Comparison of ENCODE assay signal across 2 cellular contexts in genomic region chr2:175981546-175981945, GRCh38.
TF ChIP-seq lines count a peak whose summit lies in the region.

No MANE protein-coding gene starts in this region.

TF ChIP-seq in GM23338, 12 proteins besides CTCF, POLR2A, EP300 and RAD21:
- TF ChIP-seq JUNB (IDR thresholded peaks at IDR 0.05; ENCODE audit: unreplicated experiment) (no peak), NANOG (IDR thresholded peaks at IDR 0.05; ENCODE audit: borderline replicate concordance) (no peak), EZH2 (IDR thresholded peaks at IDR 0.05; ENCODE audit: low read depth, unreplicated experiment) (no peak), EZH2phosphoT487 (IDR thresholded peaks at IDR 0.05; ENCODE audit: unreplicated experiment) (no peak), REST (IDR thresholded peaks at IDR 0.05; ENCODE audit: unreplicated experiment) (no peak), ZNF462 (CRISPR knock-in tag; IDR thresholded peaks at IDR 0.05) (no peak), ZNF331 (CRISPR knock-in tag; IDR thresholded peaks at IDR 0.05; ENCODE audit: low read depth) (no peak), CREB1 (CRISPR knock-in tag; IDR thresholded peaks at IDR 0.05; ENCODE audit: low read depth) (no peak), POLR2AphosphoS5 (IDR thresholded peaks at IDR 0.05; ENCODE audit: low read depth) (no peak), ETS1 (IDR thresholded peaks at IDR 0.05) (no peak), ZNF114 (CRISPR knock-in tag; IDR thresholded peaks at IDR 0.05) (no peak), STAT1 (IDR thresholded peaks at IDR 0.05; ENCODE audit: unreplicated experiment) (no peak)

TF ChIP-seq in K562, 482 proteins besides CTCF, POLR2A, EP300 and RAD21:
- TF ChIP-seq ETV1 (tag; conservative IDR thresholded peaks at IDR 0.05; ENCODE audit: low read depth) (no peak), NFYB (IDR thresholded peaks at IDR 0.05; ENCODE audit: extremely low read depth, insufficient read length) (no peak), NFATC3 (IDR thresholded peaks at IDR 0.05) (no peak)
